Comparison of ENCODE assay signal across 1 cellular context in the genomic region with DNA sequence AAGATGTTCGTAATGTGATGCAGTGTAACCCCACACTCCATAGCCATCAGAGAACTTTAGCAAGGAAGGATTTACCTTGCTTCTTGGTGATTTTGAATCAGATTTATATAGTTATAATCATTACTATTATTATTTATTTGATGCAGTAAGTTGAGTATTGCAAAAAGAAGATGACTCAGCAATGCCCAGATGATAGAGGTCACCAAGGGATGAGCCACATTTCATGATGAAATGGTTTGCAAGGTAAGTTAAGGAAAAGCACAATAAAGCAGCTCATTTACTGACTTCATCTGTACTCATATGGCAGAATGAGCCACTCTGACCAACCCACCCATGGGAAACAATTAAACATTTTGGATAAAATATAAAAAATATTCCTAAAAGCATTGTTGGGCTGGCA.
A peak's percentile ranks its signal among the peaks of the same experiment; 100 is the strongest.
TF ChIP-seq lines count a peak whose summit lies in the region.

No MANE protein-coding gene starts in this region.

TF ChIP-seq in K562, 482 proteins besides CTCF, POLR2A, EP300 and RAD21 (continued from another document):
- TF ChIP-seq, protein P1, sequence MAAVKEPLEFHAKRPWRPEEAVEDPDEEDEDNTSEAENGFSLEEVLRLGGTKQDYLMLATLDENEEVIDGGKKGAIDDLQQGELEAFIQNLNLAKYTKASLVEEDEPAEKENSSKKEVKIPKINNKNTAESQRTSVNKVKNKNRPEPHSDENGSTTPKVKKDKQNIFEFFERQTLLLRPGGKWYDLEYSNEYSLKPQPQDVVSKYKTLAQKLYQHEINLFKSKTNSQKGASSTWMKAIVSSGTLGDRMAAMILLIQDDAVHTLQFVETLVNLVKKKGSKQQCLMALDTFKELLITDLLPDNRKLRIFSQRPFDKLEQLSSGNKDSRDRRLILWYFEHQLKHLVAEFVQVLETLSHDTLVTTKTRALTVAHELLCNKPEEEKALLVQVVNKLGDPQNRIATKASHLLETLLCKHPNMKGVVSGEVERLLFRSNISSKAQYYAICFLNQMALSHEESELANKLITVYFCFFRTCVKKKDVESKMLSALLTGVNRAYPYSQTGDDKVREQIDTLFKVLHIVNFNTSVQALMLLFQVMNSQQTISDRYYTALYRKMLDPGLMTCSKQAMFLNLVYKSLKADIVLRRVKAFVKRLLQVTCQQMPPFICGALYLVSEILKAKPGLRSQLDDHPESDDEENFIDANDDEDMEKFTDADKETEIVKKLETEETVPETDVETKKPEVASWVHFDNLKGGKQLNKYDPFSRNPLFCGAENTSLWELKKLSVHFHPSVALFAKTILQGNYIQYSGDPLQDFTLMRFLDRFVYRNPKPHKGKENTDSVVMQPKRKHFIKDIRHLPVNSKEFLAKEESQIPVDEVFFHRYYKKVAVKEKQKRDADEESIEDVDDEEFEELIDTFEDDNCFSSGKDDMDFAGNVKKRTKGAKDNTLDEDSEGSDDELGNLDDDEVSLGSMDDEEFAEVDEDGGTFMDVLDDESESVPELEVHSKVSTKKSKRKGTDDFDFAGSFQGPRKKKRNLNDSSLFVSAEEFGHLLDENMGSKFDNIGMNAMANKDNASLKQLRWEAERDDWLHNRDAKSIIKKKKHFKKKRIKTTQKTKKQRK (IDR thresholded peaks at IDR 0.05; ENCODE audit: borderline replicate concordance, low read depth, low read length), result no peak
- no peak for TF ChIP-seq HDAC6 (IDR thresholded peaks at IDR 0.05; ENCODE audit: low read depth, low read length)
- TF ChIP-seq HNRNPL (IDR thresholded peaks at IDR 0.05; ENCODE audit: low read depth, low read length), result no peak
- TF ChIP-seq, protein P2, sequence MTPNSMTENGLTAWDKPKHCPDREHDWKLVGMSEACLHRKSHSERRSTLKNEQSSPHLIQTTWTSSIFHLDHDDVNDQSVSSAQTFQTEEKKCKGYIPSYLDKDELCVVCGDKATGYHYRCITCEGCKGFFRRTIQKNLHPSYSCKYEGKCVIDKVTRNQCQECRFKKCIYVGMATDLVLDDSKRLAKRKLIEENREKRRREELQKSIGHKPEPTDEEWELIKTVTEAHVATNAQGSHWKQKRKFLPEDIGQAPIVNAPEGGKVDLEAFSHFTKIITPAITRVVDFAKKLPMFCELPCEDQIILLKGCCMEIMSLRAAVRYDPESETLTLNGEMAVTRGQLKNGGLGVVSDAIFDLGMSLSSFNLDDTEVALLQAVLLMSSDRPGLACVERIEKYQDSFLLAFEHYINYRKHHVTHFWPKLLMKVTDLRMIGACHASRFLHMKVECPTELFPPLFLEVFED (CRISPR knock-in tag; conservative IDR thresholded peaks at IDR 0.05), result no peak
- TF ChIP-seq, protein P3, sequence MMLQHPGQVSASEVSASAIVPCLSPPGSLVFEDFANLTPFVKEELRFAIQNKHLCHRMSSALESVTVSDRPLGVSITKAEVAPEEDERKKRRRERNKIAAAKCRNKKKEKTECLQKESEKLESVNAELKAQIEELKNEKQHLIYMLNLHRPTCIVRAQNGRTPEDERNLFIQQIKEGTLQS (IDR thresholded peaks at IDR 0.05), result peak; percentile 70
- TF ChIP-seq, protein P3 (CRISPR knock-in tag; conservative IDR thresholded peaks at IDR 0.05), result no peak
- TF ChIP-seq POLR2G (IDR thresholded peaks at IDR 0.05; ENCODE audit: low read depth, low read length), result no peak
- no peak for TF ChIP-seq HCFC1 (IDR thresholded peaks at IDR 0.05; ENCODE audit: low read depth, low read length)
- no peak for TF ChIP-seq ZNF707 (CRISPR knock-in tag; conservative IDR thresholded peaks at IDR 0.05)
- TF ChIP-seq ZBTB7A (IDR thresholded peaks at IDR 0.05; ENCODE audit: borderline replicate concordance, control insufficient read depth, low read depth, low read length), result no peak
- no peak for TF ChIP-seq SMARCE1 (IDR thresholded peaks at IDR 0.05)
- TF ChIP-seq ARID2 (IDR thresholded peaks at IDR 0.05), result no peak
- TF ChIP-seq SNIP1 (IDR thresholded peaks at IDR 0.05; ENCODE audit: low read depth), result no peak
- peak; percentile 77 for TF ChIP-seq ZNF316 (IDR thresholded peaks at IDR 0.05)
- TF ChIP-seq ELF2 (CRISPR knock-in tag; IDR thresholded peaks at IDR 0.05), result no peak
- no peak for TF ChIP-seq ZNF785 (CRISPR knock-in tag; IDR thresholded peaks at IDR 0.05)
- TF ChIP-seq, protein P4, sequence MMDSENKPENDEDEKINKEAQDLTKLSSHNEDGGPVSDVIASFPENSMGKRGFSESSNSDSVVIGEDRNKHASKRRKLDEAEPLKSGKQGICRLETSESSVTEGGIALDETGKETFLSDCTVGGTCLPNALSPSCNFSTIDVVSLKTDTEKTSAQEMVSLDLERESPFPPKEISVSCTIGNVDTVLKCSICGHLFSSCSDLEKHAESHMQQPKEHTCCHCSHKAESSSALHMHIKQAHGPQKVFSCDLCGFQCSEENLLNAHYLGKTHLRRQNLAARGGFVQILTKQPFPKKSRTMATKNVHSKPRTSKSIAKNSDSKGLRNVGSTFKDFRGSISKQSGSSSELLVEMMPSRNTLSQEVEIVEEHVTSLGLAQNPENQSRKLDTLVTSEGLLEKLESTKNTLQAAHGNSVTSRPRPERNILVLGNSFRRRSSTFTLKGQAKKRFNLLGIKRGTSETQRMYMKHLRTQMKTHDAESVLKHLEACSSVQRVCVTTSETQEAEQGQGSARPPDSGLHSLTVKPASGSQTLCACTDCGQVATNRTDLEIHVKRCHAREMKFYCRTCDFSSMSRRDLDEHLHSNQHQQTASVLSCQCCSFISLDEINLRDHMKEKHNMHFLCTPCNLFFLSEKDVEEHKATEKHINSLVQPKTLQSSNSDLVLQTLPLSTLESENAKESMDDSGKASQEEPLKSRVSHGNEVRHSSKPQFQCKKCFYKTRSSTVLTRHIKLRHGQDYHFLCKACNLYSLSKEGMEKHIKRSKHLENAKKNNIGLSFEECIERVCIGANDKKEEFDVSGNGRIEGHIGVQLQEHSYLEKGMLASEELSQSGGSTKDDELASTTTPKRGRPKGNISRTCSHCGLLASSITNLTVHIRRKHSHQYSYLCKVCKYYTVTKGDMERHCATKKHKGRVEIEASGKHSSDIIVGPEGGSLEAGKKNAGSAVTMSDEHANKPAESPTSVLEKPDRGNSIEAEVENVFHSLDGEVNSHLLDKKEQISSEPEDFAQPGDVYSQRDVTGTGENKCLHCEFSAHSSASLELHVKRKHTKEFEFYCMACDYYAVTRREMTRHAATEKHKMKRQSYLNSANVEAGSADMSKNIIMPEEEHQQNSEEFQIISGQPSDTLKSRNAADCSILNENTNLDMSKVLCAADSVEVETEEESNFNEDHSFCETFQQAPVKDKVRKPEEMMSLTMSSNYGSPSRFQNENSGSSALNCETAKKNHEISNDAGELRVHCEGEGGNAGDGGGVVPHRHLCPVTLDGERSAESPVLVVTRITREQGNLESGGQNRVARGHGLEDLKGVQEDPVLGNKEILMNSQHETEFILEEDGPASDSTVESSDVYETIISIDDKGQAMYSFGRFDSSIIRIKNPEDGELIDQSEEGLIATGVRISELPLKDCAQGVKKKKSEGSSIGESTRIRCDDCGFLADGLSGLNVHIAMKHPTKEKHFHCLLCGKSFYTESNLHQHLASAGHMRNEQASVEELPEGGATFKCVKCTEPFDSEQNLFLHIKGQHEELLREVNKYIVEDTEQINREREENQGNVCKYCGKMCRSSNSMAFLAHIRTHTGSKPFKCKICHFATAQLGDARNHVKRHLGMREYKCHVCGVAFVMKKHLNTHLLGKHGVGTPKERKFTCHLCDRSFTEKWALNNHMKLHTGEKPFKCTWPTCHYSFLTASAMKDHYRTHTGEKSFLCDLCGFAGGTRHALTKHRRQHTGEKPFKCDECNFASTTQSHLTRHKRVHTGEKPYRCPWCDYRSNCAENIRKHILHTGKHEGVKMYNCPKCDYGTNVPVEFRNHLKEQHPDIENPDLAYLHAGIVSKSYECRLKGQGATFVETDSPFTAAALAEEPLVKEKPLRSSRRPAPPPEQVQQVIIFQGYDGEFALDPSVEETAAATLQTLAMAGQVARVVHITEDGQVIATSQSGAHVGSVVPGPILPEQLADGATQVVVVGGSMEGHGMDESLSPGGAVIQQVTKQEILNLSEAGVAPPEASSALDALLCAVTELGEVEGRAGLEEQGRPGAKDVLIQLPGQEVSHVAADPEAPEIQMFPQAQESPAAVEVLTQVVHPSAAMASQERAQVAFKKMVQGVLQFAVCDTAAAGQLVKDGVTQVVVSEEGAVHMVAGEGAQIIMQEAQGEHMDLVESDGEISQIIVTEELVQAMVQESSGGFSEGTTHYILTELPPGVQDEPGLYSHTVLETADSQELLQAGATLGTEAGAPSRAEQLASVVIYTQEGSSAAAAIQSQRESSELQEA (IDR thresholded peaks at IDR 0.05; ENCODE audit: low read depth), result no peak
- no peak for TF ChIP-seq PHB2 (IDR thresholded peaks at IDR 0.05; ENCODE audit: low read depth)
- 0 out of 2 replicates have a peak, but pooled peaks have one; percentile 44 for TF ChIP-seq CEBPG (CRISPR knock-in tag; IDR thresholded peaks at IDR 0.05)
- TF ChIP-seq CEBPG (tag; conservative IDR thresholded peaks at IDR 0.05 in 1 of 2, IDR thresholded peaks at IDR 0.05 in 1 of 2), result peak in 1 of 2 experiments; percentile 83; a peak in 2 of 4 replicates
- no peak for TF ChIP-seq CBFB (CRISPR knock-in tag; IDR thresholded peaks at IDR 0.05)
- TF ChIP-seq FOXA1 (IDR thresholded peaks at IDR 0.05; ENCODE audit: borderline replicate concordance), result no peak
- TF ChIP-seq, protein P5, sequence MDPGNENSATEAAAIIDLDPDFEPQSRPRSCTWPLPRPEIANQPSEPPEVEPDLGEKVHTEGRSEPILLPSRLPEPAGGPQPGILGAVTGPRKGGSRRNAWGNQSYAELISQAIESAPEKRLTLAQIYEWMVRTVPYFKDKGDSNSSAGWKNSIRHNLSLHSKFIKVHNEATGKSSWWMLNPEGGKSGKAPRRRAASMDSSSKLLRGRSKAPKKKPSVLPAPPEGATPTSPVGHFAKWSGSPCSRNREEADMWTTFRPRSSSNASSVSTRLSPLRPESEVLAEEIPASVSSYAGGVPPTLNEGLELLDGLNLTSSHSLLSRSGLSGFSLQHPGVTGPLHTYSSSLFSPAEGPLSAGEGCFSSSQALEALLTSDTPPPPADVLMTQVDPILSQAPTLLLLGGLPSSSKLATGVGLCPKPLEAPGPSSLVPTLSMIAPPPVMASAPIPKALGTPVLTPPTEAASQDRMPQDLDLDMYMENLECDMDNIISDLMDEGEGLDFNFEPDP (CRISPR knock-in tag; IDR thresholded peaks at IDR 0.05), result no peak
- peak; percentile 46 for TF ChIP-seq NFE2 (IDR thresholded peaks at IDR 0.05; ENCODE audit: low read depth)
- TF ChIP-seq HMG20B (CRISPR knock-in tag; IDR thresholded peaks at IDR 0.05), result no peak
- TF ChIP-seq ZNF778 (CRISPR knock-in tag; IDR thresholded peaks at IDR 0.05), result no peak
- TF ChIP-seq TBL1XR1 (IDR thresholded peaks at IDR 0.05; ENCODE audit: low read length in 2 of 2), result no peak
- no peak for TF ChIP-seq NFXL1 (CRISPR knock-in tag; IDR thresholded peaks at IDR 0.05)
- no peak for TF ChIP-seq MTA3 (IDR thresholded peaks at IDR 0.05; ENCODE audit: borderline replicate concordance)
